ENCODE assay signal across 8 cellular contexts in the genomic region with DNA sequence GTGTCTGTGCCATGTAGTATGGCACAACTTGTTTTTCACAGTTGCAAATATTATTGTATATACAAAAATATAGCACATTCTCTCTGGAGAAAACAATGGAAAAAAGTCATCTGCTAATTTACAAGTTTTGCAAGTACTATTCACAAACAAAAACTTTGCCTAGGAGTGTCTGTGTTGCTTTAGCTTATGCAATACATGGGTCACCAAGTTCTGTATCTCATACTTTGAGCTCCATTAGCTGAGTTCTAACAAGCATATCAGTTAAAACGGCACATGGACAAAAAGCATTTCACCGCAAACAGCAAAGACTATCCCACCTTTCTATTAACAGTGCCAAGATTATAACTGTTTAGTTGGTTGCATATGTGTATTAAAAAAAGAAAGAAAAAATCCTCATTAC. TPM values are rescaled to one million over a fixed set of nuclear protein-coding genes. Genes with fewer than 3 reads are reported as not detected.
DNase-seq lines count a peak whose midpoint lies in the region; ATAC-seq, FAIRE-seq and TF ChIP-seq lines count a peak whose summit lies in the region.

No MANE protein-coding gene starts in this region.

- no peak overlapping the region for H3K18ac ChIP-seq in H1 (ENCODE audit: extremely low read depth, low read length)

- FAIRE-seq in H1 (lab: Jason Lieb, UNC): no peak

- H3K4me1 ChIP-seq in heart left ventricle (peaks cover 0 to 35% (median 15%) of the 10 kb centered on the region in 12 donors), H1 (replicated peaks in 1 of 4; ENCODE audit: control insufficient read depth in 3 of 4, insufficient read depth in 4 of 4, low read length in 3 of 4) (peaks cover 0 to 12% (median 6%) of the 10 kb centered on the region in 4 experiments; a peak in 6 of 7 replicates), muscle layer of duodenum (ENCODE audit: control insufficient read depth in 1 of 2, insufficient read depth in 2 of 2, low read length in 2 of 2) (no peaks in the 10 kb centered on the region), vagina (peaks cover 43% of the 10 kb centered on the region)

- H2BK5ac ChIP-seq in H1 (ENCODE audit: low read depth, low read length): no peak overlapping the region

- no peak for TF ChIP-seq RAD21 in H1 (IDR thresholded peaks at IDR 0.05 in 1 of 2, conservative IDR thresholded peaks at IDR 0.05 in 1 of 2; ENCODE audit: low read depth in 2 of 2, low read length in 2 of 2)

- H4K20me1 ChIP-seq in H1 (replicated peaks in 1 of 2; ENCODE audit: control insufficient read depth in 1 of 2, insufficient read depth in 2 of 2, low read length in 2 of 2): peaks cover 24 to 25% of the 10 kb centered on the region in 2 experiments

- peaks cover 2% of the 10 kb centered on the region; the same call in 1 of the 2 replicates for H3K23me2 ChIP-seq in H1 (ENCODE audit: low read depth, low read length)

- no peak overlapping the region for H4K91ac ChIP-seq in H1 (replicated peaks; ENCODE audit: insufficient read length, low read length)

- H2AK5ac ChIP-seq in H1 (ENCODE audit: low read depth, low read length): no peak overlapping the region

- peaks cover 0 to 65% (median 32%) of the 10 kb centered on the region in 9 donors for H3K36me3 ChIP-seq in heart left ventricle
- peaks cover 3 to 46% (median 19%) of the 10 kb centered on the region in 4 experiments; a peak in 6 of 8 replicates for H3K36me3 ChIP-seq in H1 (ENCODE audit: control insufficient read depth in 2 of 4, insufficient read depth in 4 of 4, low read length in 3 of 4)
- H3K36me3 ChIP-seq in muscle layer of duodenum (ENCODE audit: control insufficient read depth in 1 of 2, insufficient read depth in 2 of 2, low read length in 2 of 2): peaks cover 9 to 12% of the 10 kb centered on the region in 2 donors
- H3K36me3 ChIP-seq in vagina: no peaks in the 10 kb centered on the region

- DNase-seq in heart left ventricle (no peak), cardiac septum (ENCODE audit: low spot score) (no peak), H1 (ENCODE audit: low read depth in 1 of 2, low spot score in 2 of 2) (no peak), vagina (ENCODE audit: extremely low spot score in 2 of 2) (no peak), AG20443 (ENCODE audit: low spot score) (no peak), sciatic nerve (ENCODE audit: low spot score) (no peak), C1 segment of cervical spinal cord (lab: John Stamatoyannopoulos, UW) (no peak)

- no peak overlapping the region for H2BK20ac ChIP-seq in H1 (ENCODE audit: low read length)

- no peak for TF ChIP-seq CTCF in heart left ventricle (IDR thresholded peaks at IDR 0.05)
- TF ChIP-seq CTCF in H1 (IDR thresholded peaks at IDR 0.05; ENCODE audit: control extremely low read depth in 1 of 3, insufficient read depth in 1 of 3, low read depth in 1 of 3, low read length in 3 of 3): no peak
- TF ChIP-seq CTCF in vagina (IDR thresholded peaks at IDR 0.05): no peak

- no peak overlapping the region for H3K14ac ChIP-seq in H1 (ENCODE audit: insufficient read length)

- H2BK120ac ChIP-seq in H1 (replicated peaks; ENCODE audit: low read depth, low read length): no peak overlapping the region

- CTCF ChIA-PET in H1 (lab: Charles Lee; ENCODE audit: partially characterized antibody): interaction anchor here (1.1 kb wide), 1 partner anchor 13 kb away, joined by 3 read pairs; no protein-coding TSS in a partner anchor

- peaks cover 41 to 92% of the 10 kb centered on the region in 2 experiments for H3K79me2 ChIP-seq in H1 (ENCODE audit: control insufficient read depth in 1 of 2, insufficient read depth in 2 of 2, low read length in 2 of 2)

- H3K4ac ChIP-seq in H1 (replicated peaks; ENCODE audit: insufficient read length, low read depth, low read length): no peak overlapping the region

- 18 to 30% (median 25%) methylated on average over 2 of the region's 2 CpGs for WGBS in heart left ventricle, 4 donors
- 94% methylated on average over 2 of the region's 2 CpGs; no CpG with 5 or more reads in 1 of the 2 experiments for WGBS in H1 (ENCODE audit: extremely low coverage in 1 of 2, insufficient coverage in 1 of 2, insufficient read length in 1 of 2, insufficient replicate concordance in 2 of 2, low coverage in 1 of 2, low lambda C conversion rate in 2 of 2, missing lambda C conversion rate in 1 of 2), 2 experiments

- H3K56ac ChIP-seq in H1 (replicated peaks; ENCODE audit: insufficient read length, low read depth, low read length): no peak overlapping the region

- peak overlapping the region; percentile 70 to 74; a peak in 2 of 4 replicates for H3K4me2 ChIP-seq in H1 (ENCODE audit: insufficient read depth in 1 of 2, low read depth in 2 of 2, low read length in 2 of 2)

- no peak for TF ChIP-seq EP300 in H1 (IDR thresholded peaks at IDR 0.05; ENCODE audit: borderline replicate concordance in 1 of 2, low read depth in 2 of 2, low read length in 2 of 2)

- H3K27me3 ChIP-seq in heart left ventricle (no peaks in the 10 kb centered on the region), H1 (replicated peaks in 1 of 4; ENCODE audit: control insufficient read depth in 3 of 4, extremely low read depth in 1 of 4, insufficient read depth in 3 of 4, low read length in 3 of 4) (no peaks in the 10 kb centered on the region), muscle layer of duodenum (ENCODE audit: low read depth, low read length) (no peaks in the 10 kb centered on the region), vagina (no peaks in the 10 kb centered on the region)

- H3K9me3 ChIP-seq in heart left ventricle: no peaks in the 10 kb centered on the region
- H3K9me3 ChIP-seq in H1 (ENCODE audit: insufficient read depth in 2 of 2, low read depth in 1 of 2, low read length in 1 of 2): no peaks in the 10 kb centered on the region
- no peaks in the 10 kb centered on the region for H3K9me3 ChIP-seq in muscle layer of duodenum (ENCODE audit: control insufficient read depth in 1 of 2, low read length in 2 of 2)
- H3K9me3 ChIP-seq in vagina: no peaks in the 10 kb centered on the region

- H3K4me3 ChIP-seq in heart left ventricle: peak overlapping the region in 11 of 12 donors; percentile 69 to 97 (median 92)
- peak overlapping the region in 1 of 4 experiments; percentile 100; a peak in 2 of 8 replicates for H3K4me3 ChIP-seq in H1 (ENCODE audit: extremely low read depth in 1 of 4, insufficient read depth in 2 of 4, low read depth in 3 of 4, low read length in 4 of 4)
- peak overlapping the region; percentile 79 to 99 for H3K4me3 ChIP-seq in muscle layer of duodenum (ENCODE audit: low read depth in 1 of 2, low read length in 2 of 2)
- peak overlapping the region; percentile 78 to 82 for H3K4me3 ChIP-seq in vagina

- no peak overlapping the region for H2BK12ac ChIP-seq in H1 (ENCODE audit: low read depth, low read length)

- H3K23ac ChIP-seq in H1 (ENCODE audit: insufficient read length): no peak overlapping the region

- intact Hi-C loops in heart left ventricle (cut with DNase I): loop anchor here (5.0 to 10.0 kb wide), 9 partner anchors 94 to 792 kb away; no protein-coding TSS in a partner anchor
- intact Hi-C loops in cardiac septum (cut with DNase I): loop anchor here (2.0 kb wide), 2 partner anchors 288 to 554 kb away; no protein-coding TSS in a partner anchor
- intact Hi-C loops in vagina (cut with DNase I): no loop called here
- intact Hi-C loops in sciatic nerve (cut with DNase I): no loop called here

- H2BK15ac ChIP-seq in H1 (ENCODE audit: low read length): no peak overlapping the region

- ATAC-seq in heart left ventricle (no peak), sciatic nerve (no peak)

- H4K8ac ChIP-seq in H1 (ENCODE audit: extremely low read depth, insufficient read depth, low read length): no peak overlapping the region

- no peak overlapping the region for H3K9ac ChIP-seq in H1 (replicated peaks in 1 of 4; ENCODE audit: extremely low read depth in 1 of 4, low read depth in 3 of 4, low read length in 3 of 4)

- no peak overlapping the region for H2AFZ ChIP-seq in H1 (ENCODE audit: low read length)

- POLR2A ChIA-PET in H1 (lab: Charles Lee; ENCODE audit: partially characterized antibody): no interaction called here

- TF ChIP-seq POLR2A in heart left ventricle (IDR thresholded peaks at IDR 0.05) (no peak), H1 (IDR thresholded peaks at IDR 0.05; ENCODE audit: control extremely low read depth in 1 of 2, low read depth in 2 of 2, low read length in 2 of 2) (no peak), vagina (IDR thresholded peaks at IDR 0.05) (no peak)

- 0 out of 2 replicates have a peak, but pooled peaks cover 4% of the 10 kb centered on the region for H3K79me1 ChIP-seq in H1 (ENCODE audit: low read depth, low read length)

- H4K5ac ChIP-seq in H1 (ENCODE audit: insufficient read length, low read depth, low read length): no peak overlapping the region

- H3K27ac ChIP-seq in heart left ventricle (peak overlapping the region in 11 of 12 donors; percentile 89 to 100 (median 98)), H1 (ENCODE audit: low read depth, low read length) (no peak overlapping the region), muscle layer of duodenum (ENCODE audit: low read length) (no peak overlapping the region), vagina (peak overlapping the region; percentile 57)

TF ChIP-seq in H1, 55 proteins besides CTCF, POLR2A, EP300 and RAD21 (continues in another document):
- no peak for TF ChIP-seq ASH2L (IDR thresholded peaks at IDR 0.05; ENCODE audit: low read length)
- TF ChIP-seq PHF8 (conservative IDR thresholded peaks at IDR 0.05; ENCODE audit: low read depth, low read length): no peak
- TF ChIP-seq, protein P1, sequence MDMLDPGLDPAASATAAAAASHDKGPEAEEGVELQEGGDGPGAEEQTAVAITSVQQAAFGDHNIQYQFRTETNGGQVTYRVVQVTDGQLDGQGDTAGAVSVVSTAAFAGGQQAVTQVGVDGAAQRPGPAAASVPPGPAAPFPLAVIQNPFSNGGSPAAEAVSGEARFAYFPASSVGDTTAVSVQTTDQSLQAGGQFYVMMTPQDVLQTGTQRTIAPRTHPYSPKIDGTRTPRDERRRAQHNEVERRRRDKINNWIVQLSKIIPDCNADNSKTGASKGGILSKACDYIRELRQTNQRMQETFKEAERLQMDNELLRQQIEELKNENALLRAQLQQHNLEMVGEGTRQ (IDR thresholded peaks at IDR 0.05; ENCODE audit: low read length): no peak
- TF ChIP-seq BACH1 (IDR thresholded peaks at IDR 0.05; ENCODE audit: low read length): no peak
- no peak for TF ChIP-seq NANOG (IDR thresholded peaks at IDR 0.05; ENCODE audit: insufficient read depth, low read depth, low read length, poor library complexity, severe bottlenecking)

RNA-seq across cellular contexts. Expression of a gene that starts 4.6 kb away (rescaled TPM):
- total RNA-seq in heart left ventricle (10 to 100 TPM; 27.9 to 48.6 (median 31.7) TPM), cardiac septum (32.8 TPM), vagina (43.2 TPM), sciatic nerve (78.3 TPM)
- polyA plus RNA-seq in heart left ventricle (10 to 100 TPM; 18.0 to 38.7 TPM), H1 (2011; rRNA removed) (36.2 and 37.9 TPM in 2 replicates)
- total RNA-seq in H1 (2021; fragmentation: NEBNext Ultra II Directional; extraction: Animal tissue kit (Norgen Biotek cat#: 25700)): 36.6 and 37.7 TPM in 2 replicates
- polyA plus RNA-seq in H1 (2011; cell fraction: cytosol; rRNA removed): 33.4 TPM
- polyA plus RNA-seq in H1 (2011; cell fraction: nucleus; rRNA removed): 26.4 TPM
- 20.8 to 29.9 TPM (median 25.4 TPM) in 4 replicates for polyA plus RNA-seq in H1 (2012, experiment 1 of 2)
- 22.0 TPM for polyA plus RNA-seq in H1 (2012, experiment 2 of 2)
- polyA plus RNA-seq in H1 (2013, experiment 1 of 2): 27.3 TPM
- 27.5 TPM for polyA plus RNA-seq in H1 (2013, experiment 2 of 2)
- polyA minus RNA-seq in H1 (2011; rRNA and poly(A)+ RNA removed): 42.7 and 50.5 TPM in 2 replicates
- polyA minus RNA-seq in H1 (2011; cell fraction: cytosol; rRNA and poly(A)+ RNA removed): 20.3 TPM
- polyA minus RNA-seq in H1 (2011; cell fraction: nucleus; rRNA and poly(A)+ RNA removed): 30.0 TPM

Comparison
In these comparisons a context has a peak if more than half of its experiments do, and no peak if none do; other contexts are left out.
1. H3K27ac ChIP-seq: peak in heart left ventricle (11 of 12) and vagina (single experiment); none in H1 (single experiment) and muscle layer of duodenum (single experiment).
2. intact Hi-C loops: an anchor here in heart left ventricle (5.0 to 10.0 kb wide) and cardiac septum (2.0 kb wide); none called in vagina and sciatic nerve.